Comparison of ENCODE assay signal across 7 cellular contexts in genomic region chr12:121668750-121669524, GRCh38.
DNase-seq lines count a peak whose midpoint lies in the region; ATAC-seq and TF ChIP-seq lines count a peak whose summit lies in the region.

No MANE protein-coding gene starts in this region.

- CTCF ChIA-PET in GM10248 (lab: Yijun Ruan, JAX): interaction anchor here (0.6 to 5.4 kb wide), 44 partner anchors 8 to 300 kb away, joined by 3 to 61 read pairs (median 4); partner anchors contain the start of gene ORAI1

- POLR2A ChIA-PET in GM10248 (lab: Yijun Ruan, JAX): interaction anchor here (0.9 to 1.0 kb wide), 2 partner anchors 42 to 175 kb away, joined by 3 read pairs; no protein-coding TSS in a partner anchor

- no peak overlapping the region for H3K4me3 ChIP-seq in foreskin fibroblast (ENCODE audit: low read depth in 1 of 2, low read length in 2 of 2)

- TF ChIP-seq CTCF in GM10248 (IDR thresholded peaks at IDR 0.05; ENCODE audit: control extremely low read depth, extremely low read depth, low read depth, missing control alignments): peak; percentile 48
- peak; percentile 80 for TF ChIP-seq CTCF in foreskin fibroblast (IDR thresholded peaks at IDR 0.05; ENCODE audit: low read depth, low read length)

- ATAC-seq in HG02852 (IDR thresholded peaks at IDR 0.05; ENCODE audit: unreplicated experiment) (no peak), HG02840 (IDR thresholded peaks at IDR 0.05; ENCODE audit: low FRiP score, unreplicated experiment) (no peak)

- DNase-seq in GM10248 (ENCODE audit: extremely low spot score) (no peak), NCI-H1694 (lab: John Stamatoyannopoulos, UW) (peak; percentile 43), foreskin fibroblast (peak in 1 of 2 donors; percentile 29)
- DNase-seq in activated T-cell treated with anti-CD3 and anti-CD28 coated beads, Interleukin-2, amount 50 U/mL, for 48 hours: peak; percentile 66 to 68
- DNase-seq in stimulated activated CD4-positive, alpha-beta T cell treated with anti-CD3 and anti-CD28 coated beads, Interleukin-1b, Interleukin-23, amount 100 ng/mL, for 4 hours (ENCODE audit: low read depth in 2 of 2): peak; percentile 47 to 51
